29 cellular contexts compared by ENCODE assay signal in the genomic region with DNA sequence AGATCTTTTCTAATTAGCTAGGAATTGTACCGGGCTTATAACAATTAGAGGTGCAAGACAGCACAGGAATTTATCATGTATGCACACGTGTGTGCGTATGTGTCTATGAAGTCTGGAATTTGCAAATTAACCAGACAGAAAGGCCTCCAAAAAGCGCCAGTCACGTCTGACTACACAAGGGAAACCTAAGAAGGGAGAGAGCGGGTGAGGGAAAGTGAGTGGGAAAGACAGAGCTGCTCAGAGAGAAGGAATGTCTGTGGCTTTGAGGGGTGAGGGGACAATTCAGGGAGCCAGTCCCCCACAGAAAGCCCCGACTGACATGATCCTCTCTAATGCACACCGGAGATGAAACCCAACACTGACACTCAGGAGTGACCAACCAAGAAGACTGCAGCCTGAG.
DNase-seq lines count a peak whose midpoint lies in the region; ATAC-seq, FAIRE-seq and TF ChIP-seq lines count a peak whose summit lies in the region.
"Had no signal": no experiment of that assay in that cellular context is flagged by ENCODE, and none has a peak within 500 bp of the region (broad histone marks: within the 10 kb centered on the region; RNA-seq: fewer than 3 reads in every experiment).

No MANE protein-coding gene starts in this region.

- H3K27me3 ChIP-seq in ACC112 (ENCODE audit: insufficient read depth, low read length), result no peaks in the 10 kb centered on the region
- no peaks in the 10 kb centered on the region for H3K27me3 ChIP-seq in astrocyte (ENCODE audit: insufficient read depth, low read length)
- no peaks in the 10 kb centered on the region for H3K27me3 ChIP-seq in osteoblast (ENCODE audit: insufficient read depth, low read length)
- no peaks in the 10 kb centered on the region for H3K27me3 ChIP-seq in dorsolateral prefrontal cortex
- H3K27me3 ChIP-seq: Peyer's patch, SJCRH30, upper lobe of right lung had no signal

- FAIRE-seq in astrocyte (lab: Jason Lieb, UNC), result no peak
- FAIRE-seq: small intestine had no signal

- H3K79me2 ChIP-seq in ACC112 (ENCODE audit: control insufficient read depth, insufficient read depth, low read length, unreplicated experiment) (no peaks in the 10 kb centered on the region), astrocyte (ENCODE audit: insufficient read depth, low read length) (no peaks in the 10 kb centered on the region), osteoblast (ENCODE audit: insufficient read depth, low read length) (no peaks in the 10 kb centered on the region)

- H3K4me1 Mint-ChIP-seq in astrocyte (ENCODE audit: low read depth, unreplicated experiment), result peaks cover 11% of the 10 kb centered on the region
- H3K4me1 Mint-ChIP-seq: activated CD4-positive, alpha-beta T cell treated with anti-CD3 and anti-CD28 coated beads, Interleukin-2, amount 10 ng/mL, durations not matched to agents 24 days and 14 days; activated naive CD8-positive, alpha-beta T cell treated with anti-CD3 and anti-CD28 coated beads for 36 hours; central memory CD8-positive, alpha-beta T cell; IgD-negative memory B cell; memory B cell had no signal

- H2AFZ ChIP-seq in ACC112 (ENCODE audit: low read length, unreplicated experiment), result no peak overlapping the region
- no peak overlapping the region for H2AFZ ChIP-seq in astrocyte (ENCODE audit: low read depth, low read length)
- peak overlapping the region; percentile 21 for H2AFZ ChIP-seq in osteoblast (ENCODE audit: low read length)

- H3K4me1 ChIP-seq in ACC112 (ENCODE audit: control insufficient read depth, insufficient read depth, low read length, unreplicated experiment), result peaks cover 4% of the 10 kb centered on the region
- no peaks in the 10 kb centered on the region for H3K4me1 ChIP-seq in astrocyte (ENCODE audit: insufficient read depth, low read length)
- peaks cover 5% of the 10 kb centered on the region for H3K4me1 ChIP-seq in osteoblast (ENCODE audit: insufficient read depth, low read length)
- H3K4me1 ChIP-seq: Peyer's patch, SJCRH30, upper lobe of right lung had no signal

- H3K9me3 ChIP-seq in astrocyte (ENCODE audit: insufficient read depth, low read depth, low read length) (no peaks in the 10 kb centered on the region), osteoblast (ENCODE audit: low read depth, low read length) (no peaks in the 10 kb centered on the region)
- H3K9me3 ChIP-seq: Peyer's patch, SJCRH30, upper lobe of right lung had no signal

- DNase-seq in astrocyte (ENCODE audit: low read depth) (peak; percentile 69), iris pigment epithelial cell (ENCODE audit: low read depth) (peak; percentile 18), osteoblast (ENCODE audit: insufficient read length, low spot score, missing footprints) (no peak), dorsolateral prefrontal cortex (no peak), ureter (ENCODE audit: low spot score) (no peak)
- DNase-seq in stimulated activated CD4-positive, alpha-beta T cell treated with anti-CD3 and anti-CD28 coated beads, Interleukin-1b, Interleukin-23, amount 100 ng/mL, for 48 hours, result no peak
- DNase-seq: 8988T; activated CD4-positive, alpha-beta T cell treated with anti-CD3 and anti-CD28 coated beads, Interleukin-2, amount 10 ng/mL, durations not matched to agents 24 days and 14 days; activated effector memory CD4-positive, alpha-beta T cell treated with anti-CD3 and anti-CD28 coated beads, Interleukin-2, amount 50 U/mL, for 16 hours; activated naive CD8-positive, alpha-beta T cell treated with anti-CD3 and anti-CD28 coated beads for 36 hours; activated T-cell treated with anti-CD3 and anti-CD28 coated beads, Interleukin-2, amount 50 U/mL, for 1 hour; aorta; Calu3; GOT3; head of caudate nucleus; left colon; NCI-H1092 treated with DMSO at 0.1 percent for 48 hours; NCI-H187 treated with DMSO at 0.1 percent for 48 hours; Peyer's patch; SJCRH30; small intestine; T1000; upper lobe of right lung; WERI-Rb-1 had no signal

- peak overlapping the region; percentile 0 for H3K4me2 ChIP-seq in astrocyte (ENCODE audit: low read length)
- H3K4me2 ChIP-seq in osteoblast (ENCODE audit: insufficient read depth, low read length), result peak overlapping the region; percentile 64

- peak overlapping the region; percentile 94 for H3K27ac Mint-ChIP-seq in astrocyte (ENCODE audit: unreplicated experiment)
- H3K27ac Mint-ChIP-seq: activated CD4-positive, alpha-beta T cell treated with anti-CD3 and anti-CD28 coated beads, Interleukin-2, amount 10 ng/mL, durations not matched to agents 24 days and 14 days; activated naive CD8-positive, alpha-beta T cell treated with anti-CD3 and anti-CD28 coated beads for 36 hours; IgD-negative memory B cell; memory B cell had no signal

- H3K4me3 Mint-ChIP-seq in astrocyte (ENCODE audit: unreplicated experiment), result no peak overlapping the region
- H3K4me3 Mint-ChIP-seq: activated CD4-positive, alpha-beta T cell treated with anti-CD3 and anti-CD28 coated beads, Interleukin-2, amount 10 ng/mL, durations not matched to agents 24 days and 14 days; activated naive CD8-positive, alpha-beta T cell treated with anti-CD3 and anti-CD28 coated beads for 36 hours; central memory CD8-positive, alpha-beta T cell; memory B cell had no signal

- H3K9me3 Mint-ChIP-seq in astrocyte (ENCODE audit: unreplicated experiment), result peaks cover 11% of the 10 kb centered on the region
- H3K9me3 Mint-ChIP-seq: activated CD4-positive, alpha-beta T cell treated with anti-CD3 and anti-CD28 coated beads, Interleukin-2, amount 10 ng/mL, durations not matched to agents 24 days and 14 days; central memory CD8-positive, alpha-beta T cell had no signal

- no peak overlapping the region for H3K9ac ChIP-seq in astrocyte (ENCODE audit: low read length)

- no peak for ATAC-seq in GM19452 (IDR thresholded peaks at IDR 0.05; ENCODE audit: unreplicated experiment)
- ATAC-seq: left colon, upper lobe of right lung had no signal

- intact Hi-C loops in dorsolateral prefrontal cortex (cut with DNase I), result no loop called here

- no peaks in the 10 kb centered on the region for H3K36me3 ChIP-seq in ACC112 (ENCODE audit: insufficient read depth, low read length)
- no peaks in the 10 kb centered on the region for H3K36me3 ChIP-seq in astrocyte (ENCODE audit: insufficient read depth, low read length)
- H3K36me3 ChIP-seq in osteoblast (ENCODE audit: insufficient read depth, low read length), result no peaks in the 10 kb centered on the region
- H3K36me3 ChIP-seq: Peyer's patch, SJCRH30, upper lobe of right lung, WERI-Rb-1 had no signal

- TF ChIP-seq CTCF in astrocyte (IDR thresholded peaks at IDR 0.05; ENCODE audit: insufficient read depth, low read depth, low read length) (no peak), osteoblast (IDR thresholded peaks at IDR 0.05; ENCODE audit: extremely low read depth, low read depth, low read length) (no peak), dorsolateral prefrontal cortex (IDR thresholded peaks at IDR 0.05 in 54 of 56, conservative IDR thresholded peaks at IDR 0.05 in 2 of 56; ENCODE audit: low read depth in 1 of 56, partially characterized antibody in 56 of 56) (no peak)

- H4K20me1 ChIP-seq in astrocyte (ENCODE audit: insufficient read depth, low read length) (no peaks in the 10 kb centered on the region), osteoblast (ENCODE audit: insufficient read depth, low read length) (no peaks in the 10 kb centered on the region)

- no peaks in the 10 kb centered on the region for H3K27me3 Mint-ChIP-seq in astrocyte (ENCODE audit: low read depth, unreplicated experiment)
- H3K27me3 Mint-ChIP-seq: activated CD4-positive, alpha-beta T cell treated with anti-CD3 and anti-CD28 coated beads, Interleukin-2, amount 10 ng/mL, durations not matched to agents 24 days and 14 days had no signal

- H3K4me3 ChIP-seq in ACC112 (ENCODE audit: low read depth, low read length), result peak overlapping the region; percentile 61
- H3K4me3 ChIP-seq in astrocyte (ENCODE audit: insufficient read depth, low read depth, low read length), result no peak overlapping the region
- no peak overlapping the region for H3K4me3 ChIP-seq in osteoblast (ENCODE audit: insufficient read depth, low read length)
- no peak overlapping the region for H3K4me3 ChIP-seq in dorsolateral prefrontal cortex
- H3K4me3 ChIP-seq: Peyer's patch, SJCRH30, upper lobe of right lung had no signal

- peaks cover 5% of the 10 kb centered on the region for H3K36me3 Mint-ChIP-seq in astrocyte (ENCODE audit: low read depth, unreplicated experiment)
- H3K36me3 Mint-ChIP-seq: activated naive CD8-positive, alpha-beta T cell treated with anti-CD3 and anti-CD28 coated beads for 36 hours; IgD-negative memory B cell had no signal

- H3K27ac ChIP-seq in ACC112 (ENCODE audit: low read depth, low read length), result no peak overlapping the region
- no peak overlapping the region for H3K27ac ChIP-seq in astrocyte (ENCODE audit: low read depth, low read length)
- no peak overlapping the region for H3K27ac ChIP-seq in osteoblast (ENCODE audit: low read depth, low read length)
- no peak overlapping the region for H3K27ac ChIP-seq in dorsolateral prefrontal cortex
- H3K27ac ChIP-seq: Peyer's patch, SJCRH30, upper lobe of right lung, WERI-Rb-1 had no signal

Comparison
In these comparisons a context has a peak if more than half of its experiments do, and no peak if none do; other contexts are left out.
1. DNase-seq: peak in astrocyte (single experiment) and iris pigment epithelial cell (single experiment); none in osteoblast (single experiment), dorsolateral prefrontal cortex (0 of 10), ureter (single experiment) and stimulated activated CD4-positive, alpha-beta T cell treated with anti-CD3 and anti-CD28 coated beads, Interleukin-1b, Interleukin-23, amount 100 ng/mL, for 48 hours (single experiment).